Comparison of ENCODE assay signal across 1 cellular context in the genomic region with DNA sequence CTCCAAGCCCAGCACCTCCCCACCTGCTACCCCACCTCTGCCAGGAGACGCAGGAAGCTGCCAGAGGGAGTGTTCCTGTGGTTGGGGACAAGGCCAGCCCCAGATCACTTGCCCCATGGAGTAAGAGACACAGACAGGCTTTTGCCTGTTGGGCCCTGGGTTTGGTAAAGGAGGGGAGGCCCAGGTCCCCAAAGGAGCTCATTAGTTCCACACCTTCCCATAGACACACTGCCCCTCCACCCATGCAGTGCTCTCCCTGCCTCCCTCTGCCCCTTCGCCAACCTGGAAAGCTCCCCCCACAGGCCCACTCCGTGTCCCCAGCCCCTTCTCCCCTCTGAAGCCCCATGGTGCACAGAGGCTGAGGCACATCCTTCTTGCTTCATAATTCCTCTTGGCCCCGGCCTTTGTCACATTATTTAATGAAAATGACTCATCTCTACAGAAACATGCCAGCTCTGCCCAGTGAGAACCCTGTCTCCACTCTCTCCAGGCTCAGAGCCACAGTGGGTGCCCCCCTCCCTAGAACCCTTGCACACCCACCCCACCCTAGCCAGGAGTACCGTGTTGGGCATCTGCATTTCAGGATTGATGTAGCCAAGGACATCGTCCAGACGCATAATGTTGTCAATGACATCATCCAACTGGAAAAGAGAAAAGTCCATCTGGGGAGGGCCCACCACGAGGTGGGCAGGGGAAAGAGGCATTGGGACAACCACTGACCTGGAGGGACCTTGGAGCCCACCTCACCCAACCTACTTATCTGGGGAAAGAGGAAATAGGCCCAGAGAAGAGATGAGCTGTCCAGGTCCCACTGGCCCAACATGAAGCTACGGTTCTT.
TF ChIP-seq lines count a peak whose summit lies in the region.

No MANE protein-coding gene starts in this region.

TF ChIP-seq in K562, 482 proteins besides CTCF, POLR2A, EP300 and RAD21:
- TF ChIP-seq ATF3 (IDR thresholded peaks at IDR 0.05) (peak; percentile 29; the same call in 1 of the 2 replicates), ATF3 (CRISPR knock-in tag; conservative IDR thresholded peaks at IDR 0.05) (no peak), CBX1 (IDR thresholded peaks at IDR 0.05; ENCODE audit: low read depth) (no peak)
